In genomic region chr13:48412881-48413351, GRCh38 we compare ENCODE assay signal across 8 cellular contexts. TPM values are rescaled to one million over a fixed set of nuclear protein-coding genes. Genes with fewer than 3 reads are reported as not detected.
DNase-seq lines count a peak whose midpoint lies in the region; ATAC-seq, FAIRE-seq and TF ChIP-seq lines count a peak whose summit lies in the region.

A gene with protein sequence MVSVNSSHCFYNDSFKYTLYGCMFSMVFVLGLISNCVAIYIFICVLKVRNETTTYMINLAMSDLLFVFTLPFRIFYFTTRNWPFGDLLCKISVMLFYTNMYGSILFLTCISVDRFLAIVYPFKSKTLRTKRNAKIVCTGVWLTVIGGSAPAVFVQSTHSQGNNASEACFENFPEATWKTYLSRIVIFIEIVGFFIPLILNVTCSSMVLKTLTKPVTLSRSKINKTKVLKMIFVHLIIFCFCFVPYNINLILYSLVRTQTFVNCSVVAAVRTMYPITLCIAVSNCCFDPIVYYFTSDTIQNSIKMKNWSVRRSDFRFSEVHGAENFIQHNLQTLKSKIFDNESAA (minus strand): TSS chr13:48413113. CDS start chr13:48412423, 690 bp downstream.

- no peaks in the 10 kb centered on the region for H3K9me3 ChIP-seq in kidney (ENCODE audit: control insufficient read depth in 1 of 2, low read length in 2 of 2)

- H3K4me3 ChIP-seq in BJ (ENCODE audit: low read depth, low read length) (peak within 1 kb of the TSS; percentile 52), NB4 (ENCODE audit: low read depth, low read length) (peak within 1 kb of the TSS; percentile 45), cardiac fibroblast (replicated peaks in 1 of 2; ENCODE audit: low read depth in 2 of 2, low read length in 2 of 2) (peak within 1 kb of the TSS; percentile 48 to 63), kidney (ENCODE audit: low read length in 2 of 2) (peak within 1 kb of the TSS; percentile 87 to 97), skin epidermis (peak within 1 kb of the TSS; percentile 39 to 52 (median 44))

- no peak for TF ChIP-seq CTCF in BJ (IDR thresholded peaks at IDR 0.05; ENCODE audit: insufficient read depth, low read depth, low read length)
- no peak for TF ChIP-seq CTCF in NB4 (IDR thresholded peaks at IDR 0.05; ENCODE audit: low read depth, low read length)
- TF ChIP-seq CTCF in cardiac fibroblast (IDR thresholded peaks at IDR 0.05; ENCODE audit: low read depth, low read length), result no peak
- TF ChIP-seq CTCF in kidney (IDR thresholded peaks at IDR 0.05; ENCODE audit: borderline replicate concordance, extremely low read depth, insufficient read depth), result no peak

- H3K36me3 ChIP-seq in BJ (ENCODE audit: control insufficient read depth, insufficient read depth, low read length), result peaks cover 1% of the 10 kb centered on the region; the same call in 1 of the 2 replicates
- H3K36me3 ChIP-seq in kidney (ENCODE audit: control insufficient read depth in 1 of 2, insufficient read depth in 2 of 2, low read length in 2 of 2), result no peaks in the 10 kb centered on the region

- H3K27ac ChIP-seq in kidney (ENCODE audit: low read depth in 2 of 2, low read length in 2 of 2) (peak within 1 kb of the TSS; percentile 74 to 83), skin epidermis (peak within 1 kb of the TSS; percentile 26 to 95 (median 82))

- intact Hi-C loops in kidney (cut with DNase I), result no loop called here

- H3K9ac ChIP-seq in kidney (ENCODE audit: low read length in 2 of 2), result peak within 1 kb of the TSS; percentile 82 to 89

- CTCF ChIA-PET in BJ (lab: Yijun Ruan, JAX), result no interaction called here

- no peak for ATAC-seq in HG02981 (IDR thresholded peaks at IDR 0.05; ENCODE audit: unreplicated experiment)

- POLR2A ChIA-PET in BJ (lab: Charles Lee), result no interaction called here

- no peaks in the 10 kb centered on the region for H3K27me3 ChIP-seq in BJ (ENCODE audit: control insufficient read depth, insufficient read depth, low read length)

- no peak for TF ChIP-seq POLR2A in NB4 (IDR thresholded peaks at IDR 0.05; ENCODE audit: extremely low read depth, insufficient read length)

- peak; percentile 83 for FAIRE-seq in kidney (lab: Jason Lieb, UNC)

- no peaks in the 10 kb centered on the region for H3K4me1 ChIP-seq in kidney (ENCODE audit: control insufficient read depth in 1 of 2, insufficient read depth in 1 of 2, low read depth in 1 of 2, low read length in 2 of 2)

- DNase-seq in BJ (ENCODE audit: low read depth) (peak; percentile 48), NB4 (ENCODE audit: low read depth) (peak; percentile 67), cardiac fibroblast (ENCODE audit: low read depth in 2 of 2) (peak; percentile 86), kidney (no peak), NCI-H526 (lab: John Stamatoyannopoulos, UW) (no peak), DMS 273 treated with DMSO at 0.1 percent for 48 hours (lab: John Stamatoyannopoulos, UW) (no peak)

RNA-seq across cellular contexts. Expression of the gene that starts here (rescaled TPM):
- polyA plus RNA-seq in BJ (2011; rRNA removed) (4.4 and 12.7 TPM in 2 replicates), kidney (ENCODE audit: insufficient read depth, low read depth, low replicate concordance) (29.3 TPM)
- polyA minus RNA-seq in BJ (2011; rRNA and poly(A)+ RNA removed), result 2.3 and 2.4 TPM in 2 replicates
- 45.1 TPM for total RNA-seq in kidney

Comparison
In these comparisons a context has a peak if more than half of its experiments do, and no peak if none do; other contexts are left out.
1. DNase-seq: peak in BJ (single experiment), NB4 (single experiment) and cardiac fibroblast (2 of 2); none in kidney (single experiment), NCI-H526 (0 of 2) and DMS 273 treated with DMSO at 0.1 percent for 48 hours (single experiment).
2. Peak in every context shown above with its lines, with median percentiles within 50 percentile points of each other: H3K4me3 ChIP-seq.